3 cellular contexts compared by ENCODE assay signal in genomic region chr12:67400742-67401141, GRCh38.
"Had no signal": no experiment of that assay in that cellular context is flagged by ENCODE, and none has a peak within 500 bp of the region (broad histone marks: within the 10 kb centered on the region; RNA-seq: fewer than 3 reads in every experiment).

No MANE protein-coding gene starts in this region.

- DNase-seq: GDM1, GF-D8 had no signal

- ATAC-seq: GM12878 had no signal

- H3K4me3 ChIP-seq: GM12878 had no signal
